In the genomic region with DNA sequence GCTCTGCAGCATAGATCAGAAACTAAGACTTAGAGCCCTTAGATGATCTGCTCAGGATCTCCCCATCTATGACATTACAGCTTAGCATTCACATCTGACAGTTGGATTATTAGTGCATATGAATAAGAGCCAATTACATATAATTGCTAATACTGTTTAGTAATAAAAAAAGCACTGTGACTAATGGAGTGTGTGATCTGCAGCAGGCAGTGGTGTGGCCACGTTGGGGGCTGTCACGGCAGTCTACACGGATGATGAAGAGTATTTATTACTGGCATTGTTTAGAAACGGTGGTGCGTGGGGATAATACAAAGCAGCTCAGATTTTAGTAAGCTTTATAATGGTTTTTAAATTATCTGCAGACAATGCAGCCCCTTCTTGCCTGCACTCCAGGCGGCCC, we compare ENCODE assay signal across 18 cellular contexts.
DNase-seq lines count a peak whose midpoint lies in the region; ATAC-seq and TF ChIP-seq lines count a peak whose summit lies in the region.
"Had no signal": no experiment of that assay in that cellular context is flagged by ENCODE, and none has a peak within 500 bp of the region (broad histone marks: within the 10 kb centered on the region; RNA-seq: fewer than 3 reads in every experiment).

No MANE protein-coding gene starts in this region.

- H2BK120ac ChIP-seq in trophoblast cell (ENCODE audit: insufficient read depth, low read length, poor library complexity), result peak overlapping the region; percentile 28

- H2BK12ac ChIP-seq in trophoblast cell (ENCODE audit: low read length), result no peak overlapping the region

- no peaks in the 10 kb centered on the region for H3K9me3 ChIP-seq in GM23248 (ENCODE audit: low read depth)
- peaks cover 33% of the 10 kb centered on the region for H3K9me3 ChIP-seq in adipocyte (ENCODE audit: control insufficient read depth, low read length)
- H3K9me3 ChIP-seq in trophoblast cell (ENCODE audit: insufficient read depth, low read depth, low read length), result peaks cover 7% of the 10 kb centered on the region

- no peaks in the 10 kb centered on the region for H3K36me3 ChIP-seq in GM23248 (ENCODE audit: low read depth)
- no peaks in the 10 kb centered on the region for H3K36me3 ChIP-seq in adipocyte (ENCODE audit: control insufficient read depth, insufficient read depth, low read length, severe bottlenecking)
- no peaks in the 10 kb centered on the region for H3K36me3 ChIP-seq in trophoblast cell (ENCODE audit: control insufficient read depth in 1 of 2, insufficient read depth in 2 of 2, low read length in 2 of 2)

- H3F3A ChIP-seq in GM23248 (ENCODE audit: insufficient read depth), result peaks cover 38% of the 10 kb centered on the region

- no peak for ATAC-seq in HG03439 (IDR thresholded peaks at IDR 0.05; ENCODE audit: unreplicated experiment)
- ATAC-seq in GM18868 (IDR thresholded peaks at IDR 0.05; ENCODE audit: unreplicated experiment), result no peak
- ATAC-seq: HepG2, T-cell had no signal

- H3K4me3 ChIP-seq in GM23248 (no peak overlapping the region), adipocyte (ENCODE audit: low read length) (peak overlapping the region; percentile 1), trophoblast cell (ENCODE audit: low read depth, low read length) (no peak overlapping the region), dorsolateral prefrontal cortex (no peak overlapping the region)

- H3K18ac ChIP-seq in trophoblast cell (ENCODE audit: low read length), result no peak overlapping the region

- H3K9ac ChIP-seq in GM23248 (peak overlapping the region; percentile 72), adipocyte (ENCODE audit: low read length) (peak overlapping the region; percentile 76), trophoblast cell (ENCODE audit: low read length) (no peak overlapping the region)
- H3K9ac ChIP-seq: SK-N-SH had no signal

- no peak for TF ChIP-seq CTCF in dorsolateral prefrontal cortex (IDR thresholded peaks at IDR 0.05 in 54 of 56, conservative IDR thresholded peaks at IDR 0.05 in 2 of 56; ENCODE audit: low read depth in 1 of 56, partially characterized antibody in 56 of 56)

- H3K4me1 ChIP-seq in GM23248 (ENCODE audit: insufficient read depth) (peaks cover 29% of the 10 kb centered on the region), adipocyte (ENCODE audit: control insufficient read depth, insufficient read depth, low read length) (peaks cover 25% of the 10 kb centered on the region), trophoblast cell (ENCODE audit: control insufficient read depth in 1 of 2, insufficient read depth in 2 of 2, low read length in 2 of 2) (peaks cover 9 to 10% of the 10 kb centered on the region in 2 experiments)

- H2AFZ ChIP-seq in GM23248 (peak overlapping the region; percentile 37; the same call in 1 of the 2 replicates), trophoblast cell (ENCODE audit: insufficient read depth, low read length, poor library complexity) (no peak overlapping the region)

- H3K23ac ChIP-seq in trophoblast cell (ENCODE audit: low read length), result no peak overlapping the region

- H3K4me2 ChIP-seq in GM23248 (ENCODE audit: unreplicated experiment) (peak overlapping the region; percentile 26), trophoblast cell (ENCODE audit: low read length) (no peak overlapping the region)
- H3K4me2 ChIP-seq: SK-N-SH had no signal

- H3K27me3 ChIP-seq in GM23248 (replicated peaks; ENCODE audit: insufficient read depth) (no peaks in the 10 kb centered on the region), adipocyte (replicated peaks; ENCODE audit: control insufficient read depth, insufficient read depth, low read length) (no peaks in the 10 kb centered on the region), trophoblast cell (ENCODE audit: insufficient read depth, low read length) (no peaks in the 10 kb centered on the region), dorsolateral prefrontal cortex (no peaks in the 10 kb centered on the region)

- no peak overlapping the region for H4K8ac ChIP-seq in trophoblast cell (ENCODE audit: low read depth, low read length)

- in situ Hi-C loops in GM23248 (cut with MboI), result no loop called here

- H2AK5ac ChIP-seq in trophoblast cell (ENCODE audit: low read length), result no peak overlapping the region

- peak overlapping the region; percentile 49 for H4K91ac ChIP-seq in trophoblast cell (ENCODE audit: low read depth, low read length)

- H3K27ac ChIP-seq in GM23248 (peak overlapping the region; percentile 94), trophoblast cell (ENCODE audit: low read depth, low read length) (no peak overlapping the region), dorsolateral prefrontal cortex (no peak overlapping the region)

- H3K79me2 ChIP-seq in GM23248 (ENCODE audit: insufficient read depth) (no peaks in the 10 kb centered on the region), trophoblast cell (ENCODE audit: control insufficient read depth, insufficient read depth, low read length, poor library complexity) (peaks cover 1% of the 10 kb centered on the region)

- H3K14ac ChIP-seq in trophoblast cell (ENCODE audit: low read length), result no peak overlapping the region

- no peak overlapping the region for H4K12ac ChIP-seq in trophoblast cell (ENCODE audit: low read depth, low read length)

- 38 to 51% methylated on average over 6 of the region's 6 CpGs for WGBS in GM23248 (ENCODE audit: low coverage in 1 of 2, low lambda C conversion rate in 2 of 2, missing lambda C conversion rate in 2 of 2), 2 experiments
- WGBS in trophoblast cell (ENCODE audit: extremely low coverage, insufficient coverage, insufficient read length), result no CpG with 5 or more reads among the region's 6 CpGs

- H3K4ac ChIP-seq in trophoblast cell (ENCODE audit: low read depth, low read length), result no peak overlapping the region

- H2BK5ac ChIP-seq in trophoblast cell (ENCODE audit: low read depth, low read length, poor library complexity), result peak overlapping the region; percentile 23

- H4K20me1 ChIP-seq in GM23248 (ENCODE audit: insufficient read depth), result no peaks in the 10 kb centered on the region

- DNase-seq in D341Med (ENCODE audit: low spot score) (peak; percentile 56), GM23248 (peak; percentile 66), adipocyte (ENCODE audit: low read depth) (no peak), trophoblast cell (no peak), dorsolateral prefrontal cortex (no peak)
- DNase-seq: AML-193; CD4-positive, CD25-positive, alpha-beta regulatory T cell; COR-L47; KG1; MV-4-11; NCI-H1694; NCI-H2081 treated with DMSO at 0.1 percent for 48 hours; SHP77; SK-N-SH; T-cell had no signal

- H3K79me1 ChIP-seq in trophoblast cell (ENCODE audit: low read length), result peaks cover 15% of the 10 kb centered on the region

- intact Hi-C loops in dorsolateral prefrontal cortex (cut with DNase I), result no loop called here

- H3K9me2 ChIP-seq in GM23248 (ENCODE audit: insufficient read depth), result no peaks in the 10 kb centered on the region
- H3K9me2 ChIP-seq: SK-N-SH had no signal

Comparison
In these comparisons a context has a peak if more than half of its experiments do, and no peak if none do; other contexts are left out.
1. DNase-seq: peak in D341Med (single experiment) and GM23248 (single experiment); none in adipocyte (single experiment), trophoblast cell (0 of 2) and dorsolateral prefrontal cortex (0 of 10).